16 cellular contexts compared by ENCODE assay signal in the genomic region with DNA sequence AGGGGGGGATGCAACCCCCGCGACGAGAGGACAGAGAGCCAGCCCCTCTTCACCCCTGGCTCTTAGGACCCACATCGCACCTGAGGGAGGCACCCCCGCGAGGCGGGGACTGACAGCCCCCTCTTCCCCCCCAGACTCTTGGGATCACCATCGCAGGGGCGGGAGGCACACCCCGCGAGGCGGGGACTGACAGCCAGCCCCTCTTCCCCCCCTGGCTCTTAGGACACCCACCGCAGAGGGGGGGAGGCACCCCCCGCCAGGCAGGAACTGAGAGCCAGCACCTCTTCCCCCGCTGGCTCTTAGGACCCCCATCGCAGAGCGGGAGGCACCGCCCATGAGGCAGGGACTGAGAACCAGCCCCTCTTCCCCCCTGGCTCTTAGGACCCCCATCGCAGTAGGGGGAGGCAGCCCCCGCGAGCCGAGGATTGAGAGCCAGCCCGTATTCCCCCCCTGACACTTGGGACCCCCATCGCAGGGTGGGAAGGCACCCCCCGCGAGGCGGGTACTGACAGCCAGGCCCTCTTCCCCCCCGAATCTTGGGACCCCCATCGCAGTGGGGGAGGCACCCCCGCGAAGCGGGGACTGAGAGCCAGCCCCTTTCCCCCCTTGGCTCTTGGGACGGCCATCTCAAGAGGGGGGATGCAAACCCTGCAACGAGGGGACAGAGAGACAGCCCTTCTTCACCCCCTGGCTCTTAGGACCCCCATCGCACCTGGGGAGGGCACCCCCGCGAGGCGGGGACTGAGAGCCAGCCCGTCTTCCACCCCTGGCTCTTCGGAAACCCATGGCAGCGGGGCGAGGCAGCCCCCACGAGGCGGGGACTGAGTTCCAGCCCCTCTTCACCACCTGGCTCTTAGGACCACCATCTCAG.
"Had no signal": no experiment of that assay in that cellular context is flagged by ENCODE, and none has a peak within 500 bp of the region (broad histone marks: within the 10 kb centered on the region; RNA-seq: fewer than 3 reads in every experiment).

No MANE protein-coding gene starts in this region.

- H3K27me3 ChIP-seq: gastrocnemius medialis, pancreas, tibial nerve had no signal

- ATAC-seq: effector memory CD8-positive, alpha-beta T cell; gastrocnemius medialis; left cardiac atrium; mucosa of descending colon; naive thymus-derived CD8-positive, alpha-beta T cell; pancreas; right cardiac atrium had no signal

- H3K9me3 ChIP-seq: gastrocnemius medialis, pancreas had no signal

- H3K27ac ChIP-seq: epithelial cell of prostate, esophagus muscularis mucosa, gastrocnemius medialis, left ventricle myocardium inferior, pancreas, tibial nerve had no signal

- H3K27me3 Mint-ChIP-seq: dendritic cell treated with granulocyte-macrophage colony-stimulating factor and Interleukin-4, amounts not matched to agents 40 ng/mL and 50 ng/mL, for 4 days; effector memory CD8-positive, alpha-beta T cell; naive thymus-derived CD8-positive, alpha-beta T cell; progenitor cell of endocrine pancreas had no signal

- H3K36me3 ChIP-seq: esophagus muscularis mucosa, gastrocnemius medialis, left ventricle myocardium inferior, pancreas, tibial nerve had no signal

- H3K4me1 ChIP-seq: esophagus muscularis mucosa, gastrocnemius medialis, left ventricle myocardium inferior, pancreas, tibial nerve had no signal

- H3K36me3 Mint-ChIP-seq: naive thymus-derived CD8-positive, alpha-beta T cell had no signal

- H3K4me3 ChIP-seq: esophagus muscularis mucosa, gastrocnemius medialis, left ventricle myocardium inferior, mucosa of descending colon, pancreas, tibial nerve had no signal

- H3K4me3 Mint-ChIP-seq: dendritic cell treated with granulocyte-macrophage colony-stimulating factor and Interleukin-4, amounts not matched to agents 40 ng/mL and 50 ng/mL, for 4 days; effector memory CD8-positive, alpha-beta T cell; naive thymus-derived CD8-positive, alpha-beta T cell had no signal

- H3K4me1 Mint-ChIP-seq: naive thymus-derived CD8-positive, alpha-beta T cell had no signal

- DNase-seq: effector memory CD8-positive, alpha-beta T cell; gastrocnemius medialis; left cardiac atrium; left ventricle myocardium inferior; mucosa of descending colon; naive thymus-derived CD8-positive, alpha-beta T cell; small intestine; stimulated activated CD4-positive, alpha-beta T cell treated with anti-CD3 and anti-CD28 coated beads, Interleukin-12 subunit alpha, Interleukin-12 subunit beta, amount 100 ng/mL, for 4 hours; stimulated activated naive CD4-positive, alpha-beta T cell had no signal

- H3K27ac Mint-ChIP-seq: dendritic cell treated with granulocyte-macrophage colony-stimulating factor and Interleukin-4, amounts not matched to agents 40 ng/mL and 50 ng/mL, for 4 days; effector memory CD8-positive, alpha-beta T cell; naive thymus-derived CD8-positive, alpha-beta T cell; progenitor cell of endocrine pancreas had no signal
